In genomic region chr18:49041677-49042570, GRCh38 we compare ENCODE assay signal across 8 cellular contexts.
A peak's percentile ranks its signal among the peaks of the same experiment; 100 is the strongest.
DNase-seq lines count a peak whose midpoint lies in the region; ATAC-seq and TF ChIP-seq lines count a peak whose summit lies in the region.

No MANE protein-coding gene starts in this region.

- TF ChIP-seq CTCF in retinal pigment epithelial cell (conservative IDR thresholded peaks at IDR 0.05; ENCODE audit: low read depth, low read length) = peak; percentile 76

- ATAC-seq in GM21528 (IDR thresholded peaks at IDR 0.05; ENCODE audit: low FRiP score, unreplicated experiment) = no peak

- intact Hi-C loops in posterior cingulate gyrus (cut with DNase I) = no loop called here

- DNase-seq in SHP77 (lab: John Stamatoyannopoulos, UW) = peak; percentile 17 to 19
- no peak for DNase-seq in SHP77 treated with DMSO at 0.1 percent for 48 hours (lab: John Stamatoyannopoulos, UW)
- peak; percentile 24 for DNase-seq in NCI-H1105 (lab: John Stamatoyannopoulos, UW)
- DNase-seq in activated CD8-positive, alpha-beta memory T cell treated with anti-CD3 and anti-CD28 coated beads, Interleukin-2, amount 50 U/mL, for 4 hours = peak; percentile 50
- DNase-seq in germinal center (ENCODE audit: low spot score) = peak; percentile 28
- DNase-seq in retinal pigment epithelial cell (ENCODE audit: low read depth) = no peak
- DNase-seq in posterior cingulate gyrus = no peak

- H3K4me3 ChIP-seq in retinal pigment epithelial cell (ENCODE audit: low read length) = no peak overlapping the region

Comparison
In these comparisons a context has a peak if more than half of its experiments do, and no peak if none do; other contexts are left out.
1. DNase-seq: peak in SHP77 (2 of 2), NCI-H1105 (single experiment), activated CD8-positive, alpha-beta memory T cell treated with anti-CD3 and anti-CD28 coated beads, Interleukin-2, amount 50 U/mL, for 4 hours (single experiment) and germinal center (single experiment); none in SHP77 treated with DMSO at 0.1 percent for 48 hours (single experiment), retinal pigment epithelial cell (single experiment) and posterior cingulate gyrus (0 of 10).